Comparison of ENCODE assay signal across 8 cellular contexts in genomic region chr18:23131693-23132319, GRCh38. TPM values are rescaled to one million over a fixed set of nuclear protein-coding genes. Genes with fewer than 3 reads are reported as not detected.
DNase-seq lines count a peak whose midpoint lies in the region; ATAC-seq, FAIRE-seq and TF ChIP-seq lines count a peak whose summit lies in the region.

No MANE protein-coding gene starts in this region.

- intact Hi-C loops in OCI-LY7 (cut with micrococcal nuclease; ENCODE audit: unreplicated experiment): loop anchor here (1.0 to 5.0 kb wide), 5 partner anchors 60 to 280 kb away; partner anchors contain the start of gene RBBP8

- no peaks in the 10 kb centered on the region for H3K9me3 Mint-ChIP-seq in osteocyte (ENCODE audit: unreplicated experiment)

- H3K4me2 ChIP-seq in OCI-LY7 (ENCODE audit: low read length): peak overlapping the region; percentile 41

- H4K20me1 ChIP-seq in OCI-LY7 (ENCODE audit: insufficient read depth, low read length): no peaks in the 10 kb centered on the region

- H3K27ac Mint-ChIP-seq in osteocyte (ENCODE audit: unreplicated experiment): no peak overlapping the region

- POLR2A ChIA-PET in OCI-LY7 (lab: Charles Lee): interaction anchor here (0.7 kb wide), 1 partner anchor 10 kb away, joined by 3 read pairs; no protein-coding TSS in a partner anchor

- H3K4me3 Mint-ChIP-seq in osteocyte (ENCODE audit: unreplicated experiment): no peak overlapping the region

- peaks cover 55% of the 10 kb centered on the region for H3K4me1 ChIP-seq in OCI-LY7 (ENCODE audit: insufficient read depth, low read length, poor library complexity, severe bottlenecking)

- FAIRE-seq in D721Med (lab: Jason Lieb, UNC): peak; percentile 98

- no peaks in the 10 kb centered on the region for H3K9me3 ChIP-seq in OCI-LY7 (ENCODE audit: low read length)

- H3K27ac ChIP-seq in OCI-LY7 (ENCODE audit: low read depth, low read length, poor library complexity, severe bottlenecking): peak overlapping the region; percentile 6

- peak; percentile 75 for DNase-seq in D721Med (ENCODE audit: insufficient read length, low spot score)
- DNase-seq in HS-5 (ENCODE audit: low read depth): peak; percentile 65
- peak; percentile 88 for DNase-seq in OCI-LY7 (ENCODE audit: low spot score)
- DNase-seq in activated T-cell treated with anti-CD3 and anti-CD28 coated beads for 4 hours: peak; percentile 55
- DNase-seq in fibroblast of villous mesenchyme (ENCODE audit: low read depth): peak; percentile 86
- no peak for DNase-seq in osteocyte (ENCODE audit: extremely low spot score, unreplicated experiment)
- DNase-seq in OCI-M2 (lab: John Stamatoyannopoulos, UW; ENCODE audit: unreplicated experiment): no peak

- ATAC-seq in GM21786 (IDR thresholded peaks at IDR 0.05; ENCODE audit: unreplicated experiment): no peak

- H3K79me2 ChIP-seq in OCI-LY7 (ENCODE audit: insufficient read depth, low read depth, low read length): peaks cover 11% of the 10 kb centered on the region; the same call in 1 of the 2 replicates

- H3K9me2 ChIP-seq in OCI-LY7 (ENCODE audit: insufficient read depth, low read length): no peaks in the 10 kb centered on the region

- H3K36me3 Mint-ChIP-seq in osteocyte (ENCODE audit: unreplicated experiment): no peaks in the 10 kb centered on the region

- TF ChIP-seq CTCF in D721Med (IDR thresholded peaks at IDR 0.05; ENCODE audit: insufficient read depth, missing control alignments) (peak; percentile 76), OCI-LY7 (conservative IDR thresholded peaks at IDR 0.05; ENCODE audit: low read length) (peak; percentile 95), fibroblast of villous mesenchyme (IDR thresholded peaks at IDR 0.05; ENCODE audit: insufficient read depth, low read depth, low read length) (peak; percentile 69), osteocyte (IDR thresholded peaks at IDR 0.05) (peak; percentile 89)

- CTCF ChIA-PET in OCI-LY7 (lab: Charles Lee; ENCODE audit: unreplicated experiment): interaction anchor here (0.5 to 1.0 kb wide), 3 partner anchors 74 to 280 kb away, joined by 3 read pairs; no protein-coding TSS in a partner anchor

- BruUV-seq in OCI-LY7 (replicated peaks; lab: Mats Ljungman, UMichigan): no TSS peak

- H3K4me3 ChIP-seq in OCI-LY7 (ENCODE audit: low read depth, low read length, poor library complexity, severe bottlenecking) (no peak overlapping the region), fibroblast of villous mesenchyme (ENCODE audit: low read depth, low read length) (no peak overlapping the region)

- H3K36me3 ChIP-seq in OCI-LY7 (ENCODE audit: insufficient read depth, low read length): no peaks in the 10 kb centered on the region

- peaks cover 29% of the 10 kb centered on the region for H3K4me1 Mint-ChIP-seq in osteocyte (ENCODE audit: unreplicated experiment)

- H3K27me3 Mint-ChIP-seq in osteocyte (ENCODE audit: unreplicated experiment): no peaks in the 10 kb centered on the region

- peak overlapping the region; percentile 61; the same call in 1 of the 2 replicates for H2AFZ ChIP-seq in OCI-LY7 (ENCODE audit: low read length)

RNA-seq across cellular contexts. Expression of gene CABLES1, which starts 3.5 kb away (rescaled TPM):
- total RNA-seq in OCI-LY7 (2014; rRNA removed; shearing (Covaris generic)): 20.6 and 34.7 TPM in 2 replicates
- total RNA-seq in OCI-LY7 (2022): 22.0 and 28.7 TPM in 2 replicates
- 0.43 and 1.3 TPM in 2 replicates for total RNA-seq in fibroblast of villous mesenchyme
- total RNA-seq in osteocyte: 50.9 and 51.2 TPM in 2 replicates

Comparison
In these comparisons a context has a peak if more than half of its experiments do, and no peak if none do; other contexts are left out.
1. DNase-seq: peak in D721Med (single experiment), HS-5 (single experiment), OCI-LY7 (single experiment), activated T-cell treated with anti-CD3 and anti-CD28 coated beads for 4 hours (single experiment) and fibroblast of villous mesenchyme (single experiment); none in osteocyte (single experiment) and OCI-M2 (single experiment).
2. Peak in every context shown above with its lines, with median percentiles within 50 percentile points of each other: CTCF ChIP-seq.